1 cellular context compared by ENCODE assay signal in genomic region chr5:80082221-80082620, GRCh38.
TF ChIP-seq lines count a peak whose summit lies in the region.

No MANE protein-coding gene starts in this region.

TF ChIP-seq in GM23338, 12 proteins besides CTCF, POLR2A, EP300 and RAD21 (continued from another document):
- TF ChIP-seq ZNF462 (CRISPR knock-in tag; IDR thresholded peaks at IDR 0.05): no peak
- no peak for TF ChIP-seq ETS1 (IDR thresholded peaks at IDR 0.05)
- TF ChIP-seq STAT1 (IDR thresholded peaks at IDR 0.05; ENCODE audit: unreplicated experiment): no peak
- no peak for TF ChIP-seq EZH2phosphoT487 (IDR thresholded peaks at IDR 0.05; ENCODE audit: unreplicated experiment)
